12 cellular contexts compared by ENCODE assay signal in the genomic region with DNA sequence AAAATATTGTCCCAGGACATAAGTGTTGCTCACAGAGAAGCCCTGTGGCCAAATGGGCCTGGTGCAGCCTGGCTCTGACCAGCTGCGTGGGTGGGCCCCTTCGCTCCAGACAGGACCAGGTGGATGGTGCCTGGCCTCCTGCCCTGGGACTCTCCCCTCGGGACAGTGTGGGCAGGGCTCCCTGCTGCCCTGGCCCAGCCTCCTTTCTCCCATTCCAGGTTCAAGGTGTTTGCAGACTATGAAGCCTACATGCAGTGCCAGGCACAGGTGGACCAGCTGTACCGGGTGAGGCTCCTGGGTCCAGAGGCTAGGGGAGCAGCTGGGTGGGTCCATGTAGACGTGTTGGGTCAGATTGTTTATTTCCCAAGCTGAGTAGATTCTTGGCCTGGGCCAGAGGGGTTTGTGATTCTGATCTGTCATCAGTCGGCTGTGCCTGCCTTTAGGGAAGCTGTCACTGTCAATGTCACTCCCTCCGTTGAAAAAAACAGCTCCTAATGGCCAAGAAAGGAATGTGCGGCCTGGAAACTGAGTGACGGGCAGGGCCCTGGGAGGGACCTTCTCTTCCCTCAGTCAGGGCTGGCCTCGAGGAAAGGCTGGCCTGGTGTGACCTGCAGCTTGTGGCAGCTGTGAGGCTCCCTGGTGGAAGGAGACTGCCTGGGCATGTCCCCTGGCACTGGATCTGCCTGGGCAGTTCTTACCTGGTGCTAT. TPM values are rescaled to one million over a fixed set of nuclear protein-coding genes. Genes with fewer than 3 reads are reported as not detected.
A peak's percentile ranks its signal among the peaks of the same experiment; 100 is the strongest.
DNase-seq lines count a peak whose midpoint lies in the region; TF ChIP-seq lines count a peak whose summit lies in the region.
"Had no signal": no experiment of that assay in that cellular context is flagged by ENCODE, and none has a peak within 500 bp of the region (broad histone marks: within the 10 kb centered on the region; RNA-seq: fewer than 3 reads in every experiment).

No MANE protein-coding gene starts in this region.

- H3K9me3 ChIP-seq in BE2C, result no peaks in the 10 kb centered on the region

- peaks cover 23% of the 10 kb centered on the region for H3K4me1 ChIP-seq in BE2C

- no peaks in the 10 kb centered on the region for H3K27me3 ChIP-seq in BE2C

- H3K4me3 Mint-ChIP-seq in progenitor cell of endocrine pancreas (ENCODE audit: low read depth), result no peak overlapping the region
- H3K4me3 Mint-ChIP-seq: T-helper 2 cell treated with Interferon-gamma antibody and Interleukin-4, amounts not matched to agents 5 μg/mL and 100 μg/mL, for 36 hours had no signal

- peak; percentile 67 for DNase-seq in BE2C
- DNase-seq in RPMI8226, result peak; percentile 78
- DNase-seq in glomerular visceral epithelial cell (ENCODE audit: extremely low spot score), result peak; percentile 27
- no peak for DNase-seq in progenitor cell of endocrine pancreas (ENCODE audit: low spot score, unreplicated experiment)
- no peak for DNase-seq in NCI-H1417 (lab: John Stamatoyannopoulos, UW)
- no peak for DNase-seq in NCI-H2227 (lab: John Stamatoyannopoulos, UW; ENCODE audit: unreplicated experiment)
- no peak for DNase-seq in NCI-H128 (lab: John Stamatoyannopoulos, UW; ENCODE audit: unreplicated experiment)
- no peak for DNase-seq in cerebellar cortex (ENCODE audit: low spot score)
- DNase-seq: activated naive CD4-positive, alpha-beta T cell treated with anti-CD3 and anti-CD28 coated beads, Interleukin-2, amount 50 U/mL, for 16 hours; Calu3; NCI-H1436 had no signal

- no peak overlapping the region for H3K4me3 ChIP-seq in BE2C (ENCODE audit: low read depth, low read length)

- no peaks in the 10 kb centered on the region for H3K9me3 Mint-ChIP-seq in progenitor cell of endocrine pancreas (ENCODE audit: low read depth)
- H3K9me3 Mint-ChIP-seq: T-helper 2 cell treated with Interferon-gamma antibody and Interleukin-4, amounts not matched to agents 5 μg/mL and 100 μg/mL, for 36 hours had no signal

- H3K27me3 Mint-ChIP-seq in progenitor cell of endocrine pancreas, result no peaks in the 10 kb centered on the region

- peaks cover 9% of the 10 kb centered on the region for H3K36me3 Mint-ChIP-seq in progenitor cell of endocrine pancreas (ENCODE audit: insufficient read depth)

- TF ChIP-seq CTCF in BE2C (IDR thresholded peaks at IDR 0.05; ENCODE audit: low read depth, low read length), result no peak
- TF ChIP-seq CTCF in progenitor cell of endocrine pancreas (IDR thresholded peaks at IDR 0.05; ENCODE audit: unreplicated experiment), result no peak

- H3K36me3 ChIP-seq in BE2C, result peaks cover 26% of the 10 kb centered on the region

- no peaks in the 10 kb centered on the region for H3K4me1 Mint-ChIP-seq in progenitor cell of endocrine pancreas (ENCODE audit: low read depth)

- peak overlapping the region; percentile 7 for H3K27ac Mint-ChIP-seq in progenitor cell of endocrine pancreas
- H3K27ac Mint-ChIP-seq: T-helper 2 cell treated with Interferon-gamma antibody and Interleukin-4, amounts not matched to agents 5 μg/mL and 100 μg/mL, for 36 hours had no signal

RNA-seq across cellular contexts. Expression of a gene that starts 47.7 kb away (rescaled TPM):
- 58.6 TPM for polyA plus RNA-seq in BE2C (2012; ENCODE audit: insufficient read depth, insufficient read length, low read depth)
- total RNA-seq in progenitor cell of endocrine pancreas, result 54.4 and 54.9 TPM in 2 replicates

Comparison
In these comparisons a context has a peak if more than half of its experiments do, and no peak if none do; other contexts are left out.
1. DNase-seq: peak in BE2C (single experiment), RPMI8226 (single experiment) and glomerular visceral epithelial cell (single experiment); none in progenitor cell of endocrine pancreas (single experiment), NCI-H1417 (0 of 3), NCI-H2227 (single experiment), NCI-H128 (single experiment) and cerebellar cortex (single experiment).